ENCODE assay signal across 1 cellular context in genomic region chr5:108531367-108532211, GRCh38.
TF ChIP-seq lines count a peak whose summit lies in the region.

No MANE protein-coding gene starts in this region.

TF ChIP-seq in K562, 482 proteins besides CTCF, POLR2A, EP300 and RAD21 (continued from another document and continues in another):
- no peak for TF ChIP-seq CHD7 (IDR thresholded peaks at IDR 0.05; ENCODE audit: low read depth, low read length)
- TF ChIP-seq, protein P1, sequence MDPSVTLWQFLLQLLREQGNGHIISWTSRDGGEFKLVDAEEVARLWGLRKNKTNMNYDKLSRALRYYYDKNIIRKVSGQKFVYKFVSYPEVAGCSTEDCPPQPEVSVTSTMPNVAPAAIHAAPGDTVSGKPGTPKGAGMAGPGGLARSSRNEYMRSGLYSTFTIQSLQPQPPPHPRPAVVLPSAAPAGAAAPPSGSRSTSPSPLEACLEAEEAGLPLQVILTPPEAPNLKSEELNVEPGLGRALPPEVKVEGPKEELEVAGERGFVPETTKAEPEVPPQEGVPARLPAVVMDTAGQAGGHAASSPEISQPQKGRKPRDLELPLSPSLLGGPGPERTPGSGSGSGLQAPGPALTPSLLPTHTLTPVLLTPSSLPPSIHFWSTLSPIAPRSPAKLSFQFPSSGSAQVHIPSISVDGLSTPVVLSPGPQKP (CRISPR knock-in tag; IDR thresholded peaks at IDR 0.05), result no peak
- no peak for TF ChIP-seq ZNF280A (IDR thresholded peaks at IDR 0.05; ENCODE audit: low read depth, partially characterized antibody)
- TF ChIP-seq RBM14 (IDR thresholded peaks at IDR 0.05; ENCODE audit: borderline replicate concordance, insufficient read depth, low read depth, low read length), result no peak
- TF ChIP-seq ZFP36 (IDR thresholded peaks at IDR 0.05; ENCODE audit: low read depth, low read length, partially characterized antibody), result peak; percentile 88
- TF ChIP-seq GATAD2B (IDR thresholded peaks at IDR 0.05; ENCODE audit: borderline replicate concordance), result no peak
- TF ChIP-seq, protein P2, sequence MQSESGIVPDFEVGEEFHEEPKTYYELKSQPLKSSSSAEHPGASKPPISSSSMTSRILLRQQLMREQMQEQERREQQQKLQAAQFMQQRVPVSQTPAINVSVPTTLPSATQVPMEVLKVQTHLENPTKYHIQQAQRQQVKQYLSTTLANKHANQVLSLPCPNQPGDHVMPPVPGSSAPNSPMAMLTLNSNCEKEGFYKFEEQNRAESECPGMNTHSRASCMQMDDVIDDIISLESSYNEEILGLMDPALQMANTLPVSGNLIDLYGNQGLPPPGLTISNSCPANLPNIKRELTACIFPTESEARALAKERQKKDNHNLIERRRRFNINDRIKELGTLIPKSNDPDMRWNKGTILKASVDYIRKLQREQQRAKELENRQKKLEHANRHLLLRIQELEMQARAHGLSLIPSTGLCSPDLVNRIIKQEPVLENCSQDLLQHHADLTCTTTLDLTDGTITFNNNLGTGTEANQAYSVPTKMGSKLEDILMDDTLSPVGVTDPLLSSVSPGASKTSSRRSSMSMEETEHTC (IDR thresholded peaks at IDR 0.05), result no peak
- TF ChIP-seq PHTF2 (CRISPR knock-in tag; IDR thresholded peaks at IDR 0.05), result peak; percentile 98
- peak; percentile 88 for TF ChIP-seq ZFP30 (CRISPR knock-in tag; IDR thresholded peaks at IDR 0.05; ENCODE audit: borderline replicate concordance)
- peak; percentile 66; the same call in 1 of the 2 replicates for TF ChIP-seq MAX (CRISPR knock-in tag; IDR thresholded peaks at IDR 0.05)
- no peak for TF ChIP-seq XRCC4 (IDR thresholded peaks at IDR 0.05; ENCODE audit: extremely low read depth, insufficient read depth, insufficient read length)
- no peak for TF ChIP-seq POLR3A (IDR thresholded peaks at IDR 0.05; ENCODE audit: borderline replicate concordance, extremely low read depth, insufficient read depth, insufficient read length)
- peak; percentile 53 for TF ChIP-seq TAF9B (IDR thresholded peaks at IDR 0.05; ENCODE audit: partially characterized antibody)
- no peak for TF ChIP-seq CEBPG (CRISPR knock-in tag; IDR thresholded peaks at IDR 0.05)
- TF ChIP-seq CEBPG (tag; conservative IDR thresholded peaks at IDR 0.05 in 1 of 2, IDR thresholded peaks at IDR 0.05 in 1 of 2), result peak; percentile 39 to 64; a peak in 3 of 4 replicates
- no peak for TF ChIP-seq MCM7 (IDR thresholded peaks at IDR 0.05)
- peak; percentile 92 for TF ChIP-seq NFE2L1 (tag; IDR thresholded peaks at IDR 0.05; ENCODE audit: borderline replicate concordance, low read depth)
- TF ChIP-seq NONO (IDR thresholded peaks at IDR 0.05; ENCODE audit: low read depth in 2 of 2, low read length in 1 of 2), result peak in 1 of 2 experiments; percentile 43; a peak in 1 of 4 replicates
- TF ChIP-seq SMC3 (conservative IDR thresholded peaks at IDR 0.05; ENCODE audit: insufficient read depth, low read depth, low read length), result no peak
- TF ChIP-seq ZNF436 (CRISPR knock-in tag; IDR thresholded peaks at IDR 0.05), result peak; percentile 81
- peak; percentile 91 for TF ChIP-seq KLF10 (CRISPR knock-in tag; IDR thresholded peaks at IDR 0.05)
- TF ChIP-seq, protein P3, sequence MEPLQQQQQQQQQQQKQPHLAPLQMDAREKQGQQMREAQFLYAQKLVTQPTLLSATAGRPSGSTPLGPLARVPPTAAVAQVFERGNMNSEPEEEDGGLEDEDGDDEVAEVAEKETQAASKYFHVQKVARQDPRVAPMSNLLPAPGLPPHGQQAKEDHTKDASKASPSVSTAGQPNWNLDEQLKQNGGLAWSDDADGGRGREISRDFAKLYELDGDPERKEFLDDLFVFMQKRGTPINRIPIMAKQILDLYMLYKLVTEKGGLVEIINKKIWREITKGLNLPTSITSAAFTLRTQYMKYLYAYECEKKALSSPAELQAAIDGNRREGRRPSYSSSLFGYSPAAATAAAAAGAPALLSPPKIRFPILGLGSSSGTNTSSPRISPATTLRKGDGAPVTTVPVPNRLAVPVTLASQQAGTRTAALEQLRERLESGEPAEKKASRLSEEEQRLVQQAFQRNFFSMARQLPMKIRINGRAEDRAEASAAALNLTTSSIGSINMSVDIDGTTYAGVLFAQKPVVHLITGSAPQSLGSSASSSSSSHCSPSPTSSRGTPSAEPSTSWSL (CRISPR knock-in tag; IDR thresholded peaks at IDR 0.05; ENCODE audit: borderline replicate concordance), result peak; percentile 99
- no peak for TF ChIP-seq RBM25 (IDR thresholded peaks at IDR 0.05; ENCODE audit: low read depth, low read length, severe bottlenecking)
- TF ChIP-seq, protein P4, sequence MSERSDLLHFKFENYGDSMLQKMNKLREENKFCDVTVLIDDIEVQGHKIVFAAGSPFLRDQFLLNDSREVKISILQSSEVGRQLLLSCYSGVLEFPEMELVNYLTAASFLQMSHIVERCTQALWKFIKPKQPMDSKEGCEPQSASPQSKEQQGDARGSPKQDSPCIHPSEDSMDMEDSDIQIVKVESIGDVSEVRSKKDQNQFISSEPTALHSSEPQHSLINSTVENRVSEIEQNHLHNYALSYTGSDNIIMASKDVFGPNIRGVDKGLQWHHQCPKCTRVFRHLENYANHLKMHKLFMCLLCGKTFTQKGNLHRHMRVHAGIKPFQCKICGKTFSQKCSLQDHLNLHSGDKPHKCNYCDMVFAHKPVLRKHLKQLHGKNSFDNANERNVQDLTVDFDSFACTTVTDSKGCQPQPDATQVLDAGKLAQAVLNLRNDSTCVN (CRISPR knock-in tag; IDR thresholded peaks at IDR 0.05), result peak; percentile 99
- TF ChIP-seq, protein P5, sequence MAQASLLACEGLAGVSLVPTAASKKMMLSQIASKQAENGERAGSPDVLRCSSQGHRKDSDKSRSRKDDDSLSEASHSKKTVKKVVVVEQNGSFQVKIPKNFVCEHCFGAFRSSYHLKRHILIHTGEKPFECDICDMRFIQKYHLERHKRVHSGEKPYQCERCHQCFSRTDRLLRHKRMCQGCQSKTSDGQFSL (CRISPR knock-in tag; IDR thresholded peaks at IDR 0.05), result no peak
- TF ChIP-seq, protein P5 (tag; IDR thresholded peaks at IDR 0.05), result peak in 1 of 2 experiments; percentile 99; a peak in 2 of 4 replicates
- TF ChIP-seq ZNF224 (CRISPR knock-in tag; IDR thresholded peaks at IDR 0.05), result no peak
- peak; percentile 97 for TF ChIP-seq HDAC2 (IDR thresholded peaks at IDR 0.05)
- no peak for TF ChIP-seq ZFX (CRISPR knock-in tag; IDR thresholded peaks at IDR 0.05)
- TF ChIP-seq HDGF (IDR thresholded peaks at IDR 0.05), result no peak
- peak; percentile 97 for TF ChIP-seq BACH1 (tag; IDR thresholded peaks at IDR 0.05)
- TF ChIP-seq MYC (IDR thresholded peaks at IDR 0.05; ENCODE audit: low read depth, low read length), result peak; percentile 89
- peak; percentile 99 for TF ChIP-seq MYC (CRISPR knock-in tag; IDR thresholded peaks at IDR 0.05; ENCODE audit: borderline replicate concordance, low read depth)
- peak; percentile 98 for TF ChIP-seq ELK3 (CRISPR knock-in tag; IDR thresholded peaks at IDR 0.05)
- peak; percentile 51 for TF ChIP-seq RBM39 (optimal IDR thresholded peaks at IDR 0.05; ENCODE audit: low read depth, low read length)
- peak; percentile 99 for TF ChIP-seq ZNF695 (CRISPR knock-in tag; IDR thresholded peaks at IDR 0.05)
- TF ChIP-seq HNRNPL (IDR thresholded peaks at IDR 0.05; ENCODE audit: low read depth, low read length), result no peak
- peak; percentile 99 for TF ChIP-seq ZNF41 (CRISPR knock-in tag; conservative IDR thresholded peaks at IDR 0.05)
- TF ChIP-seq POLR2G (IDR thresholded peaks at IDR 0.05; ENCODE audit: low read depth, low read length), result no peak
- no peak for TF ChIP-seq ZNF232 (CRISPR knock-in tag; IDR thresholded peaks at IDR 0.05)
- TF ChIP-seq, protein P6, sequence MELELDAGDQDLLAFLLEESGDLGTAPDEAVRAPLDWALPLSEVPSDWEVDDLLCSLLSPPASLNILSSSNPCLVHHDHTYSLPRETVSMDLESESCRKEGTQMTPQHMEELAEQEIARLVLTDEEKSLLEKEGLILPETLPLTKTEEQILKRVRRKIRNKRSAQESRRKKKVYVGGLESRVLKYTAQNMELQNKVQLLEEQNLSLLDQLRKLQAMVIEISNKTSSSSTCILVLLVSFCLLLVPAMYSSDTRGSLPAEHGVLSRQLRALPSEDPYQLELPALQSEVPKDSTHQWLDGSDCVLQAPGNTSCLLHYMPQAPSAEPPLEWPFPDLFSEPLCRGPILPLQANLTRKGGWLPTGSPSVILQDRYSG (tag; conservative IDR thresholded peaks at IDR 0.05; ENCODE audit: low read depth), result peak; percentile 99
